Comparison of ENCODE assay signal across 1 cellular context in the genomic region with DNA sequence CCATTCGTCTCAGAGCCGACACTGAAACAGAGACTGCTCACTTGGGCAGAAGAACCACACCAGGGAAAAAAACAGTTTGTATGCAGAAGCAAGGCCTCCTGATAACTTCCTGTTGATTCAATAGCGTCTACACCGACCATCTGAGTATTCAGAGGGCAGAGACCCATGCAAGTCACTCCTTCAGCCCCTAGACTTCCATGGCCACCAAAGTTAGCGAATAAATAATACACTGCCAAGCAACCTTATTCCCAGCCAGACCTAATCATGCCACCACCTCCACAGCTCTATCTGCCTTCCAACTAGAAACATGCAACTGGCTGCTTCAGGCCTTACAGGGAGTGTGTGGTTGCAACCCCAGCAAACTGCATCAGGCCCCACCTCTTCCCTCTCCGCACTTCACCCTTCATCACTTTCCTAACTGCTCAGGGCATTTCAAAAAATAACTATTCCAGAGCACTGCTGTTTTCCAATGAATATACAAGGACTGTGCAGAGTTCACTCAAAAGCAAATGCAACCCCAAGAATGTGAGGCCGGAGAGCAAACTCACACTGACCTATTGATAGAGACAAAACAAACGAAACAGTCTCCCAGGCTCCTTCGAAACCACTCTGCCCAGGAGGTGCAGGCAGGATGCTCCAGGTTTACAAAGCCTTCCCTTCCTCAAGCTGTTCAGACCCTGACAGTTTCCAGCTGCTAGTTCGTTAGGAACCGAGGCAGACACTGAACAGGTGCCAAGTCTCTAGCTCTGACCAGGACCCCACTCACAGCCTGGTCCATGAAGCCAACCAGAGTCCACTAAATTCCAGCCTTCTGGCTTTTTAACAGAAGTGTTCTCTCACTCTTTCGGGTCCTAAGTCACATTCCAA.
TF ChIP-seq lines count a peak whose summit lies in the region.

No MANE protein-coding gene starts in this region.

TF ChIP-seq in K562, 482 proteins besides CTCF, POLR2A, EP300 and RAD21 (continued from another document):
- peak; percentile 19 for TF ChIP-seq RBBP5 (IDR thresholded peaks at IDR 0.05; ENCODE audit: borderline replicate concordance, insufficient read depth, low read length, poor library complexity, severe bottlenecking)
